Comparison of ENCODE assay signal across 1 cellular context in the genomic region with DNA sequence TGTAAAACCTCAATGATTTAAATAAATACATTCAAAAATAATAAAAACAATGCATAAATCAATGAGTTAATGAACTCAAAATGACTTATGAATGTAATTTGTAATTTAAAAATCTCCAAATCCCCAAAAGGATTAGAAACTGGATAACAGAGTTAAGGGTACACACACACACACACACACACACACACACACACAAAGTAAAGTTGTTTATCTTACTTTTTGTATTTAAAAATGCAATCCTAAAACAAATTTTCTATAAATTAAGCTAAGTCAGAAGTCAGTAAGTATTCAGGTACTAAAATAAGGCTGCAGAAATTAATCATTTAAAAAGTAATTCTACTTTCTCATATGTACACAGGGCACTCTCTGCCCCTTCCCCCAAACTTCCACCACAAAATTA.
TF ChIP-seq lines count a peak whose summit lies in the region.

No MANE protein-coding gene starts in this region.

TF ChIP-seq in GM12878, 131 proteins besides CTCF, POLR2A, EP300 and RAD21 (continued from another document):
- TF ChIP-seq, protein P1, sequence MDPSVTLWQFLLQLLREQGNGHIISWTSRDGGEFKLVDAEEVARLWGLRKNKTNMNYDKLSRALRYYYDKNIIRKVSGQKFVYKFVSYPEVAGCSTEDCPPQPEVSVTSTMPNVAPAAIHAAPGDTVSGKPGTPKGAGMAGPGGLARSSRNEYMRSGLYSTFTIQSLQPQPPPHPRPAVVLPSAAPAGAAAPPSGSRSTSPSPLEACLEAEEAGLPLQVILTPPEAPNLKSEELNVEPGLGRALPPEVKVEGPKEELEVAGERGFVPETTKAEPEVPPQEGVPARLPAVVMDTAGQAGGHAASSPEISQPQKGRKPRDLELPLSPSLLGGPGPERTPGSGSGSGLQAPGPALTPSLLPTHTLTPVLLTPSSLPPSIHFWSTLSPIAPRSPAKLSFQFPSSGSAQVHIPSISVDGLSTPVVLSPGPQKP (IDR thresholded peaks at IDR 0.05; ENCODE audit: low read depth, low read length): no peak
- TF ChIP-seq TCF3 (IDR thresholded peaks at IDR 0.05; ENCODE audit: borderline replicate concordance, insufficient read depth, low read depth, low read length) (no peak), ZSCAN29 (IDR thresholded peaks at IDR 0.05) (no peak), SMAD5 (IDR thresholded peaks at IDR 0.05; ENCODE audit: low read depth) (no peak)
- TF ChIP-seq, protein P2, sequence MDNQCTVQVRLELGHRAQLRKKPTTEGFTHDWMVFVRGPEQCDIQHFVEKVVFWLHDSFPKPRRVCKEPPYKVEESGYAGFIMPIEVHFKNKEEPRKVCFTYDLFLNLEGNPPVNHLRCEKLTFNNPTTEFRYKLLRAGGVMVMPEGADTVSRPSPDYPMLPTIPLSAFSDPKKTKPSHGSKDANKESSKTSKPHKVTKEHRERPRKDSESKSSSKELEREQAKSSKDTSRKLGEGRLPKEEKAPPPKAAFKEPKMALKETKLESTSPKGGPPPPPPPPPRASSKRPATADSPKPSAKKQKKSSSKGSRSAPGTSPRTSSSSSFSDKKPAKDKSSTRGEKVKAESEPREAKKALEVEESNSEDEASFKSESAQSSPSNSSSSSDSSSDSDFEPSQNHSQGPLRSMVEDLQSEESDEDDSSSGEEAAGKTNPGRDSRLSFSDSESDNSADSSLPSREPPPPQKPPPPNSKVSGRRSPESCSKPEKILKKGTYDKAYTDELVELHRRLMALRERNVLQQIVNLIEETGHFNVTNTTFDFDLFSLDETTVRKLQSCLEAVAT (IDR thresholded peaks at IDR 0.05): no peak
